In genomic region chr4:185213829-185214228, GRCh38 we compare ENCODE assay signal across 1 cellular context.
TF ChIP-seq lines count a peak whose summit lies in the region.

No MANE protein-coding gene starts in this region.

TF ChIP-seq in K562, 482 proteins besides CTCF, POLR2A, EP300 and RAD21 (continued from another document):
- 0 out of 2 replicates have a peak, but pooled peaks have one; percentile 31 for TF ChIP-seq VEZF1 (CRISPR knock-in tag; IDR thresholded peaks at IDR 0.05)
- TF ChIP-seq ZNF79 (CRISPR knock-in tag; IDR thresholded peaks at IDR 0.05; ENCODE audit: low read depth) = no peak
- no peak for TF ChIP-seq TEAD2 (tag; IDR thresholded peaks at IDR 0.05)
- TF ChIP-seq NCOR1 (IDR thresholded peaks at IDR 0.05) = 0 out of 2 replicates have a peak, but pooled peaks have one; percentile 16
- no peak for TF ChIP-seq SMARCB1 (IDR thresholded peaks at IDR 0.05; ENCODE audit: insufficient read length, low read depth)
- TF ChIP-seq KDM1A (IDR thresholded peaks at IDR 0.05) = no peak
- TF ChIP-seq CBFA2T3 (IDR thresholded peaks at IDR 0.05) = peak; percentile 37; the same call in 1 of the 2 replicates
- TF ChIP-seq MTA2 (IDR thresholded peaks at IDR 0.05; ENCODE audit: low read depth) = 0 out of 2 replicates have a peak, but pooled peaks have one; percentile 13
- no peak for TF ChIP-seq ZNF766 (CRISPR knock-in tag; conservative IDR thresholded peaks at IDR 0.05)
- TF ChIP-seq PHB (CRISPR knock-in tag; IDR thresholded peaks at IDR 0.05) = no peak
- TF ChIP-seq MECOM (CRISPR knock-in tag; IDR thresholded peaks at IDR 0.05) = no peak
- TF ChIP-seq DPF2 (IDR thresholded peaks at IDR 0.05) = peak; percentile 40; the same call in 1 of the 2 replicates
- TF ChIP-seq TEAD4 (IDR thresholded peaks at IDR 0.05; ENCODE audit: low read length) = peak; percentile 66; the same call in 1 of the 2 replicates
- TF ChIP-seq TEAD4 (CRISPR knock-in tag; IDR thresholded peaks at IDR 0.05; ENCODE audit: borderline replicate concordance) = no peak
- peak; percentile 66 for TF ChIP-seq ARID1B (IDR thresholded peaks at IDR 0.05)
- no peak for TF ChIP-seq JUNB (CRISPR knock-in tag; conservative IDR thresholded peaks at IDR 0.05)
- TF ChIP-seq, protein P1, sequence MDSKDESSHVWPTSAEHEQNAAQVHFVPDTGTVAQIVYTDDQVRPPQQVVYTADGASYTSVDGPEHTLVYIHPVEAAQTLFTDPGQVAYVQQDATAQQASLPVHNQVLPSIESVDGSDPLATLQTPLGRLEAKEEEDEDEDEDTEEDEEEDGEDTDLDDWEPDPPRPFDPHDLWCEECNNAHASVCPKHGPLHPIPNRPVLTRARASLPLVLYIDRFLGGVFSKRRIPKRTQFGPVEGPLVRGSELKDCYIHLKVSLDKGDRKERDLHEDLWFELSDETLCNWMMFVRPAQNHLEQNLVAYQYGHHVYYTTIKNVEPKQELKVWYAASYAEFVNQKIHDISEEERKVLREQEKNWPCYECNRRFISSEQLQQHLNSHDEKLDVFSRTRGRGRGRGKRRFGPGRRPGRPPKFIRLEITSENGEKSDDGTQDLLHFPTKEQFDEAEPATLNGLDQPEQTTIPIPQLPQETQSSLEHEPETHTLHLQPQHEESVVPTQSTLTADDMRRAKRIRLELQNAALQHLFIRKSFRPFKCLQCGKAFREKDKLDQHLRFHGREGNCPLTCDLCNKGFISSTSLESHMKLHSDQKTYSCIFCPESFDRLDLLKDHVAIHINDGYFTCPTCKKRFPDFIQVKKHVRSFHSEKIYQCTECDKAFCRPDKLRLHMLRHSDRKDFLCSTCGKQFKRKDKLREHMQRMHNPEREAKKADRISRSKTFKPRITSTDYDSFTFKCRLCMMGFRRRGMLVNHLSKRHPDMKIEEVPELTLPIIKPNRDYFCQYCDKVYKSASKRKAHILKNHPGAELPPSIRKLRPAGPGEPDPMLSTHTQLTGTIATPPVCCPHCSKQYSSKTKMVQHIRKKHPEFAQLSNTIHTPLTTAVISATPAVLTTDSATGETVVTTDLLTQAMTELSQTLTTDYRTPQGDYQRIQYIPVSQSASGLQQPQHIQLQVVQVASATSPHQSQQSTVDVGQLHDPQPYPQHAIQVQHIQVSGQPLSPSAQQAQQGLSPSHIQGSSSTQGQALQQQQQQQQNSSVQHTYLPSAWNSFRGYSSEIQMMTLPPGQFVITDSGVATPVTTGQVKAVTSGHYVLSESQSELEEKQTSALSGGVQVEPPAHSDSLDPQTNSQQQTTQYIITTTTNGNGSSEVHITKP (IDR thresholded peaks at IDR 0.05; ENCODE audit: partially characterized antibody) = peak; percentile 36
- TF ChIP-seq SMARCE1 (IDR thresholded peaks at IDR 0.05) = peak; percentile 69; the same call in 1 of the 2 replicates
- no peak for TF ChIP-seq KHSRP (IDR thresholded peaks at IDR 0.05)
- TF ChIP-seq SPI1 (IDR thresholded peaks at IDR 0.05; ENCODE audit: borderline replicate concordance, low read depth, low read length) = peak; percentile 95
- peak; percentile 45 for TF ChIP-seq TCF3 (CRISPR knock-in tag; IDR thresholded peaks at IDR 0.05)
